In genomic region chr11:8685306-8685705, GRCh38 we compare ENCODE assay signal across 11 cellular contexts. TPM values are rescaled to one million over a fixed set of nuclear protein-coding genes. Genes with fewer than 3 reads are reported as not detected.
A peak's percentile ranks its signal among the peaks of the same experiment; 100 is the strongest.
DNase-seq lines count a peak whose midpoint lies in the region; ATAC-seq, FAIRE-seq and TF ChIP-seq lines count a peak whose summit lies in the region.
"Had no signal": no experiment of that assay in that cellular context is flagged by ENCODE, and none has a peak within 500 bp of the region (broad histone marks: within the 10 kb centered on the region; RNA-seq: fewer than 3 reads in every experiment).

No MANE protein-coding gene starts in this region.

- H3K9me3 ChIP-seq in A549 = no peaks in the 10 kb centered on the region
- no peaks in the 10 kb centered on the region for H3K9me3 ChIP-seq in T-helper 17 cell (ENCODE audit: control insufficient read depth, low read length, poor library complexity, severe bottlenecking)

- ATAC-seq in A549 = no peak
- no peak for ATAC-seq in T-helper 17 cell
- ATAC-seq in GM18909 (IDR thresholded peaks at IDR 0.05; ENCODE audit: poor library complexity, unreplicated experiment) = no peak
- ATAC-seq: left colon had no signal

- WGBS in A549 (ENCODE audit: missing lambda C conversion rate) = 83% methylated on average over 7 of the region's 7 CpGs

- peaks cover 50% of the 10 kb centered on the region for H3K4me1 Mint-ChIP-seq in T-helper 17 cell

- peaks cover 49% of the 10 kb centered on the region for H3K4me1 ChIP-seq in A549

- FAIRE-seq in A549 (lab: Jason Lieb, UNC) = no peak
- FAIRE-seq in D721Med (lab: Jason Lieb, UNC) = no peak

- H3K4me3 ChIP-seq in A549 = peak overlapping the region; percentile 76; the same call in 2 of the 3 replicates
- peak overlapping the region; percentile 77; the same call in 1 of the 2 replicates for H3K4me3 ChIP-seq in GM08714 (ENCODE audit: low read length)
- H3K4me3 ChIP-seq in fibroblast of the aortic adventitia (ENCODE audit: low read depth, low read length) = peak overlapping the region; percentile 99

- DNase-seq in A549 (ENCODE audit: low read depth in 1 of 2, low spot score in 1 of 2) = no peak
- DNase-seq in T-helper 17 cell = no peak
- DNase-seq in fibroblast of the aortic adventitia (ENCODE audit: low read depth) = no peak
- DNase-seq in D721Med (ENCODE audit: insufficient read length, low spot score) = no peak
- DNase-seq in anterior cingulate cortex (lab: John Stamatoyannopoulos, UW) = no peak
- DNase-seq in NOMO-1 (lab: John Stamatoyannopoulos, UW; ENCODE audit: unreplicated experiment in 2 of 2) = no peak
- DNase-seq: erythroblast, left colon, NCI-H345 had no signal

- peak overlapping the region; percentile 95 for H3K27ac Mint-ChIP-seq in T-helper 17 cell

- POLR2A ChIA-PET in A549 (lab: Yijun Ruan, JAX) = no interaction called here

- no peaks in the 10 kb centered on the region for H3K27me3 Mint-ChIP-seq in T-helper 17 cell

- TF ChIP-seq EP300 in A549 (IDR thresholded peaks at IDR 0.05) = no peak

- H3K4me3 Mint-ChIP-seq in T-helper 17 cell = peak overlapping the region; percentile 71

- peak overlapping the region; percentile 98 for H3K4me2 ChIP-seq in A549

- no peak for TF ChIP-seq RAD21 in A549 (conservative IDR thresholded peaks at IDR 0.05 in 1 of 2, IDR thresholded peaks at IDR 0.05 in 1 of 2)

- peaks cover 11% of the 10 kb centered on the region for H3K36me3 Mint-ChIP-seq in T-helper 17 cell (ENCODE audit: low read depth)

- TF ChIP-seq POLR2A in A549 (IDR thresholded peaks at IDR 0.05; ENCODE audit: low read length) = no peak

- TF ChIP-seq CTCF in A549 (IDR thresholded peaks at IDR 0.05) (no peak), fibroblast of the aortic adventitia (IDR thresholded peaks at IDR 0.05; ENCODE audit: insufficient read depth, low read length) (no peak), D721Med (IDR thresholded peaks at IDR 0.05; ENCODE audit: insufficient read depth, missing control alignments) (no peak)

- H3K27ac ChIP-seq in A549 = peak overlapping the region in 1 of 2 experiments; percentile 98; a peak in 2 of 6 replicates

- CTCF ChIA-PET in A549 (lab: Yijun Ruan, JAX) = no interaction called here

TF ChIP-seq in A549, 52 proteins besides CTCF, POLR2A, EP300 and RAD21:
- peak; percentile 52; the same call in 1 of the 2 replicates for TF ChIP-seq RARB (CRISPR knock-in tag; IDR thresholded peaks at IDR 0.05)
- TF ChIP-seq PHF8 (IDR thresholded peaks at IDR 0.05; ENCODE audit: borderline replicate concordance, low read depth) = no peak
- no peak for TF ChIP-seq HOXA7 (CRISPR knock-in tag; IDR thresholded peaks at IDR 0.05)

RNA-seq across cellular contexts. Expression of gene RPL27A, which starts 2.7 kb away (rescaled TPM):
- polyA plus RNA-seq in A549 (2011; rRNA removed) (798 and 804 TPM in 2 replicates), A549 (2017; fragmentation: RNase III; extraction: RNeasy Plus Mini Kit Qiagen cat#74134 plus additional on column Dnase treatment) (3,543 to 3,937 TPM (median 3,631 TPM) in 3 replicates)
- polyA plus RNA-seq in A549 (2012; cell fraction: cytosol; rRNA removed) = 609 and 694 TPM in 2 replicates
- 195 and 210 TPM in 2 replicates for polyA plus RNA-seq in A549 (2012; cell fraction: nucleus; rRNA removed)
- polyA minus RNA-seq in A549 (2011; rRNA and poly(A)+ RNA removed) = 298 and 338 TPM in 2 replicates
- total RNA-seq in T-helper 17 cell (1,000 to 10,000 TPM; 1,682 to 1,804 TPM), fibroblast of the aortic adventitia (ENCODE audit: low replicate concordance) (505 and 965 TPM in 2 replicates)

RNA-seq across cellular contexts. Expression of gene TRIM66, which starts 2.8 kb away (rescaled TPM):
- 7.7 and 9.8 TPM in 2 replicates for polyA plus RNA-seq in A549 (2011; rRNA removed)
- polyA plus RNA-seq in A549 (2012; cell fraction: cytosol; rRNA removed) = 2.9 and 3.5 TPM in 2 replicates
- polyA plus RNA-seq in A549 (2012; cell fraction: nucleus; rRNA removed) = 16.9 and 21.1 TPM in 2 replicates
- polyA plus RNA-seq in A549 (2017; fragmentation: RNase III; extraction: RNeasy Plus Mini Kit Qiagen cat#74134 plus additional on column Dnase treatment) = 2.5 to 3.3 TPM (median 3.0 TPM) in 3 replicates
- polyA minus RNA-seq in A549 (2011; rRNA and poly(A)+ RNA removed) = 8.3 and 13.6 TPM in 2 replicates
- total RNA-seq in T-helper 17 cell = 10 to 100 TPM; 20.0 to 23.5 TPM
- 4.1 and 5.6 TPM in 2 replicates for total RNA-seq in fibroblast of the aortic adventitia (ENCODE audit: low replicate concordance)
